In the genomic region with DNA sequence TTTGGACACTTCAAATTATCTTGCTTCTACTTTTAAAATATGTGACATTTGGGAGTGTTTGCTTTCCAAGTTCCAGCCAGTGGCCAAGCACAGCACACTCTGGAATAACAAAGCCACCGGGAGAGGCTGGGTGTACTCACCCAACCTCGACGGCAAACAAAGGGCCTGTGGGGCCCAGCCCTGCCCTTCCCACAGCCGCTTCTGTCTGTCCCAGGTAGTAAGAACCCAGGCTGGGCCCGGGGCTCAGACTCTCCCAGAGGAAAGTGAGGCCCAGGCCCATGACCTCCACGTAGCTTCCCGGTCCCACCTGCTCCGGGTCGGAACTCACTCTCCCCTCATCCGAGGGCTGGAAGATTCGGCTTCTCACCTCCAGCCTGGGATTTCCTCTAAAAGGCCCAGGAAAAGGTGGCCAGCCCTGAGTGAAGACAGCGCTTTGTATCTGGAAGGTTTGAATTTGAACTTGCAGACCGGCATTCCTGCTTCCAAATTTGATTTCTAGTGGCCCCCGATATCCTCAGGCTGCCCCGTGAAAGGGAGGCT, we compare ENCODE assay signal across 17 cellular contexts.
DNase-seq lines count a peak whose midpoint lies in the region; ATAC-seq and TF ChIP-seq lines count a peak whose summit lies in the region.
"Had no signal": no experiment of that assay in that cellular context is flagged by ENCODE, and none has a peak within 500 bp of the region (broad histone marks: within the 10 kb centered on the region; RNA-seq: fewer than 3 reads in every experiment).

No MANE protein-coding gene starts in this region.

- H3K4me1 ChIP-seq in HUES48 (ENCODE audit: control insufficient read depth, insufficient read depth, low read length) = peaks cover 20% of the 10 kb centered on the region
- no peaks in the 10 kb centered on the region for H3K4me1 ChIP-seq in colonic mucosa
- peaks cover 6 to 15% of the 10 kb centered on the region in 2 donors for H3K4me1 ChIP-seq in mucosa of rectum (ENCODE audit: control insufficient read depth in 2 of 2, insufficient read depth in 2 of 2, low read length in 2 of 2)

- intact Hi-C loops in colonic mucosa (cut with DNase I) = loop anchor here (10.0 kb wide), 1 partner anchor 79 kb away; no protein-coding TSS in a partner anchor

- peak overlapping the region; percentile 18; the same call in 1 of the 2 replicates for H3K9ac ChIP-seq in HUES48 (ENCODE audit: low read depth, low read length)
- H3K9ac ChIP-seq in colonic mucosa (ENCODE audit: low read depth in 2 of 2, low read length in 2 of 2) = no peak overlapping the region
- peak overlapping the region in 1 of 2 donors; percentile 25 for H3K9ac ChIP-seq in mucosa of rectum (ENCODE audit: low read depth in 1 of 2, low read length in 2 of 2)

- no peaks in the 10 kb centered on the region for H3K27me3 ChIP-seq in HUES48 (ENCODE audit: control insufficient read depth, insufficient read depth, low read length)
- no peaks in the 10 kb centered on the region for H3K27me3 ChIP-seq in colonic mucosa
- H3K27me3 ChIP-seq in mucosa of rectum (ENCODE audit: control insufficient read depth in 2 of 2, insufficient read depth in 2 of 2, low read length in 2 of 2) = no peaks in the 10 kb centered on the region

- DNase-seq in colonic mucosa = peak; percentile 59
- DNase-seq in globus pallidus (ENCODE audit: low spot score) = no peak
- DNase-seq in activated CD4-positive, alpha-beta T cell treated with anti-CD3 and anti-CD28 coated beads for 1 hour = no peak
- DNase-seq: activated CD4-positive, alpha-beta T cell treated with anti-CD3 and anti-CD28 coated beads, Interleukin-2, amount 10 ng/mL, durations not matched to agents 7 days and 5 days; activated T-cell treated with anti-CD3 and anti-CD28 coated beads, Interleukin-2, amount 50 U/mL, for 4 hours; Calu3; cerebellar nuclear complex; glutamatergic neuron; NCI-H2081; SIG-M5; T1000 had no signal

- TF ChIP-seq CTCF in 22Rv1 (IDR thresholded peaks at IDR 0.05) = no peak
- no peak for TF ChIP-seq CTCF in colonic mucosa (IDR thresholded peaks at IDR 0.05)

- H3K27ac ChIP-seq in 22Rv1 = peak overlapping the region; percentile 7; the same call in 1 of the 2 replicates
- H3K27ac ChIP-seq in HUES48 (ENCODE audit: low read depth, low read length) = peak overlapping the region; percentile 40
- H3K27ac ChIP-seq in colonic mucosa = peak overlapping the region; percentile 9
- peak overlapping the region; percentile 23 to 63 for H3K27ac ChIP-seq in mucosa of rectum (ENCODE audit: low read depth in 2 of 2, low read length in 2 of 2)
- H3K27ac ChIP-seq: thoracic aorta had no signal

- H3K9me3 ChIP-seq in HUES48 (ENCODE audit: control insufficient read depth, insufficient read depth, low read length) (no peaks in the 10 kb centered on the region), colonic mucosa (no peaks in the 10 kb centered on the region), mucosa of rectum (ENCODE audit: control insufficient read depth in 2 of 2, low read length in 2 of 2) (no peaks in the 10 kb centered on the region)
- H3K9me3 ChIP-seq: thoracic aorta had no signal

- no peaks in the 10 kb centered on the region for H3K36me3 ChIP-seq in HUES48 (ENCODE audit: control insufficient read depth, insufficient read depth, low read length)
- H3K36me3 ChIP-seq in colonic mucosa = no peaks in the 10 kb centered on the region
- H3K36me3 ChIP-seq in mucosa of rectum (ENCODE audit: control insufficient read depth in 2 of 2, insufficient read depth in 2 of 2, low read length in 2 of 2) = no peaks in the 10 kb centered on the region
- H3K36me3 ChIP-seq: thoracic aorta had no signal

- ATAC-seq in HG02759 (IDR thresholded peaks at IDR 0.05; ENCODE audit: unreplicated experiment) = no peak
- ATAC-seq in GM21515 (IDR thresholded peaks at IDR 0.05; ENCODE audit: unreplicated experiment) = no peak
- ATAC-seq: activated T-cell treated with anti-CD3 and anti-CD28 coated beads, Interleukin-2, amount 50 U/mL, for 4 hours had no signal

- H3K4me3 ChIP-seq in HUES48 (ENCODE audit: low read depth, low read length) (no peak overlapping the region), colonic mucosa (no peak overlapping the region), mucosa of rectum (ENCODE audit: low read length in 2 of 2) (no peak overlapping the region)
- H3K4me3 ChIP-seq: thoracic aorta had no signal
